16 cellular contexts compared by ENCODE assay signal in genomic region chr1:201763439-201764140, GRCh38.
DNase-seq lines count a peak whose midpoint lies in the region; ATAC-seq and TF ChIP-seq lines count a peak whose summit lies in the region.
"Had no signal": no experiment of that assay in that cellular context is flagged by ENCODE, and none has a peak within 500 bp of the region (broad histone marks: within the 10 kb centered on the region; RNA-seq: fewer than 3 reads in every experiment).

No MANE protein-coding gene starts in this region.

- no peak for TF ChIP-seq POLR2A in esophagus squamous epithelium (IDR thresholded peaks at IDR 0.05)

- CTCF ChIA-PET in BJ (lab: Yijun Ruan, JAX), result interaction anchor here (0.7 to 9.2 kb wide), 8 partner anchors 12 to 53 kb away, joined by 3 to 51 read pairs (median 4); no protein-coding TSS in a partner anchor

- H3K36me3 ChIP-seq in BJ (ENCODE audit: control insufficient read depth, insufficient read depth, low read length) (no peaks in the 10 kb centered on the region), SJSA1 (no peaks in the 10 kb centered on the region; the same call in 1 of the 2 replicates), esophagus squamous epithelium (no peaks in the 10 kb centered on the region), osteoblast (ENCODE audit: insufficient read depth, low read length) (peaks cover 4% of the 10 kb centered on the region), colonic mucosa (no peaks in the 10 kb centered on the region)
- H3K36me3 ChIP-seq: ovary, Peyer's patch had no signal

- peaks cover 2% of the 10 kb centered on the region for H4K20me1 ChIP-seq in osteoblast (ENCODE audit: insufficient read depth, low read length)

- ATAC-seq in HG03571 (IDR thresholded peaks at IDR 0.05; ENCODE audit: unreplicated experiment), result no peak
- no peak for ATAC-seq in GM18498 (IDR thresholded peaks at IDR 0.05; ENCODE audit: unreplicated experiment)
- ATAC-seq: activated CD8-positive, alpha-beta T cell treated with anti-CD3 and anti-CD28 coated beads, Interleukin-2, amount 10 ng/mL, durations not matched to agents 7 days and 5 days; CD8-positive, alpha-beta T cell had no signal

- no peak overlapping the region for H3K9ac ChIP-seq in colonic mucosa (ENCODE audit: low read depth in 2 of 2, low read length in 2 of 2)

- H3K27ac ChIP-seq in SJSA1, result peak overlapping the region; percentile 12; the same call in 1 of the 2 replicates
- peak overlapping the region in 3 of 4 donors; percentile 12 to 43 (median 33) for H3K27ac ChIP-seq in esophagus squamous epithelium
- H3K27ac ChIP-seq in osteoblast (ENCODE audit: low read depth, low read length), result peak overlapping the region; percentile 56
- no peak overlapping the region for H3K27ac ChIP-seq in colonic mucosa
- H3K27ac ChIP-seq: ovary had no signal

- intact Hi-C loops in esophagus squamous epithelium (cut with DNase I), result no loop called here
- intact Hi-C loops in colonic mucosa (cut with DNase I), result no loop called here
- intact Hi-C loops in activated T-helper 1 cell treated with anti-CD3 and anti-CD28 coated beads, Interleukin-12 subunit alpha, Interleukin-12 subunit beta, Interleukin-2, Interleukin-4 antibody, amounts not matched to agents 30 ng/mL and 10 ng/mL and 1 ng/mL, durations not matched to agents 14 hours and 24 hours and 36 hours (cut with micrococcal nuclease), result no loop called here

- no peaks in the 10 kb centered on the region for H3K36me3 Mint-ChIP-seq in activated T-helper 1 cell treated with anti-CD3 and anti-CD28 coated beads, Interleukin-12 subunit alpha, Interleukin-12 subunit beta, Interleukin-2, Interleukin-4 antibody, amounts not matched to agents 30 ng/mL and 10 ng/mL and 1 ng/mL, durations not matched to agents 14 hours and 24 hours and 36 hours (ENCODE audit: low read depth)
- H3K36me3 Mint-ChIP-seq: CD8-positive, alpha-beta T cell had no signal

- peak overlapping the region; percentile 51 for H3K4me2 ChIP-seq in osteoblast (ENCODE audit: insufficient read depth, low read length)

- H3K4me3 ChIP-seq in BJ (ENCODE audit: low read depth, low read length) (no peak overlapping the region), SJSA1 (no peak overlapping the region), esophagus squamous epithelium (no peak overlapping the region), osteoblast (ENCODE audit: insufficient read depth, low read length) (no peak overlapping the region), colonic mucosa (no peak overlapping the region)
- H3K4me3 ChIP-seq: ovary, Peyer's patch had no signal

- H3K4me1 Mint-ChIP-seq in activated T-helper 1 cell treated with anti-CD3 and anti-CD28 coated beads, Interleukin-12 subunit alpha, Interleukin-12 subunit beta, Interleukin-2, Interleukin-4 antibody, amounts not matched to agents 30 ng/mL and 10 ng/mL and 1 ng/mL, durations not matched to agents 14 hours and 24 hours and 36 hours (ENCODE audit: low read depth), result no peaks in the 10 kb centered on the region

- no peak overlapping the region for H3K4me3 Mint-ChIP-seq in activated T-helper 1 cell treated with anti-CD3 and anti-CD28 coated beads, Interleukin-12 subunit alpha, Interleukin-12 subunit beta, Interleukin-2, Interleukin-4 antibody, amounts not matched to agents 30 ng/mL and 10 ng/mL and 1 ng/mL, durations not matched to agents 14 hours and 24 hours and 36 hours
- H3K4me3 Mint-ChIP-seq: activated CD8-positive, alpha-beta T cell treated with anti-CD3 and anti-CD28 coated beads, Interleukin-2, amount 10 ng/mL, durations not matched to agents 7 days and 5 days; CD8-positive, alpha-beta T cell had no signal

- DNase-seq in BJ (ENCODE audit: low read depth) (no peak), SJSA1 (ENCODE audit: low read depth in 1 of 2, low spot score in 2 of 2) (peak in 1 of 2 experiments; percentile 36), esophagus squamous epithelium (lab: John Stamatoyannopoulos, UW) (no peak), osteoblast (ENCODE audit: insufficient read length, low spot score, missing footprints) (no peak), colonic mucosa (no peak)
- DNase-seq in activated T-helper 1 cell treated with anti-CD3 and anti-CD28 coated beads, Interleukin-12 subunit alpha, Interleukin-12 subunit beta, Interleukin-2, Interleukin-4 antibody, amounts not matched to agents 30 ng/mL and 10 ng/mL and 1 ng/mL, durations not matched to agents 14 hours and 24 hours and 36 hours (ENCODE audit: low spot score), result no peak
- DNase-seq: activated CD8-positive, alpha-beta T cell treated with anti-CD3 and anti-CD28 coated beads, Interleukin-2, amount 10 ng/mL, durations not matched to agents 7 days and 5 days; activated gamma-delta T cell treated with Interleukin-2 at 50 U/mL for 16 hours; CD8-positive, alpha-beta T cell; NCI-H1048; NCI-H226; ovary; Peyer's patch; T-helper 9 cell had no signal

- peaks cover 78% of the 10 kb centered on the region for H3K79me2 ChIP-seq in osteoblast (ENCODE audit: insufficient read depth, low read length)

- H3K27me3 Mint-ChIP-seq in activated T-helper 1 cell treated with anti-CD3 and anti-CD28 coated beads, Interleukin-12 subunit alpha, Interleukin-12 subunit beta, Interleukin-2, Interleukin-4 antibody, amounts not matched to agents 30 ng/mL and 10 ng/mL and 1 ng/mL, durations not matched to agents 14 hours and 24 hours and 36 hours (ENCODE audit: insufficient read depth), result peaks cover 4% of the 10 kb centered on the region

- H3K9me3 Mint-ChIP-seq in activated T-helper 1 cell treated with anti-CD3 and anti-CD28 coated beads, Interleukin-12 subunit alpha, Interleukin-12 subunit beta, Interleukin-2, Interleukin-4 antibody, amounts not matched to agents 30 ng/mL and 10 ng/mL and 1 ng/mL, durations not matched to agents 14 hours and 24 hours and 36 hours, result no peaks in the 10 kb centered on the region
- H3K9me3 Mint-ChIP-seq: CD8-positive, alpha-beta T cell had no signal

- H3K27me3 ChIP-seq in BJ (ENCODE audit: control insufficient read depth, insufficient read depth, low read length), result no peaks in the 10 kb centered on the region
- no peaks in the 10 kb centered on the region for H3K27me3 ChIP-seq in SJSA1 (replicated peaks)
- no peaks in the 10 kb centered on the region for H3K27me3 ChIP-seq in esophagus squamous epithelium
- no peaks in the 10 kb centered on the region for H3K27me3 ChIP-seq in osteoblast (ENCODE audit: insufficient read depth, low read length)
- no peaks in the 10 kb centered on the region for H3K27me3 ChIP-seq in colonic mucosa
- H3K27me3 ChIP-seq: ovary, Peyer's patch had no signal

- no peak overlapping the region for H3K27ac Mint-ChIP-seq in activated T-helper 1 cell treated with anti-CD3 and anti-CD28 coated beads, Interleukin-12 subunit alpha, Interleukin-12 subunit beta, Interleukin-2, Interleukin-4 antibody, amounts not matched to agents 30 ng/mL and 10 ng/mL and 1 ng/mL, durations not matched to agents 14 hours and 24 hours and 36 hours
- H3K27ac Mint-ChIP-seq: activated CD8-positive, alpha-beta T cell treated with anti-CD3 and anti-CD28 coated beads, Interleukin-2, amount 10 ng/mL, durations not matched to agents 7 days and 5 days; CD8-positive, alpha-beta T cell had no signal

- no peak overlapping the region for H2AFZ ChIP-seq in osteoblast (ENCODE audit: low read length)

- POLR2A ChIA-PET in BJ (lab: Charles Lee), result interaction anchor here (0.6 to 1.0 kb wide), 3 partner anchors 10 to 26 kb away, joined by 3 to 5 read pairs (median 3); no protein-coding TSS in a partner anchor

- TF ChIP-seq CTCF in BJ (IDR thresholded peaks at IDR 0.05; ENCODE audit: insufficient read depth, low read depth, low read length) (peak; percentile 34; the same call in 1 of the 2 replicates), esophagus squamous epithelium (IDR thresholded peaks at IDR 0.05) (no peak), osteoblast (IDR thresholded peaks at IDR 0.05; ENCODE audit: extremely low read depth, low read depth, low read length) (no peak), colonic mucosa (IDR thresholded peaks at IDR 0.05) (no peak)

- H3K9me3 ChIP-seq in SJSA1 (replicated peaks) (no peaks in the 10 kb centered on the region), esophagus squamous epithelium (no peaks in the 10 kb centered on the region), osteoblast (ENCODE audit: low read depth, low read length) (no peaks in the 10 kb centered on the region), colonic mucosa (no peaks in the 10 kb centered on the region)
- H3K9me3 ChIP-seq: ovary, Peyer's patch had no signal

- H3K4me1 ChIP-seq in SJSA1 (replicated peaks), result peaks cover 73% of the 10 kb centered on the region
- peaks cover 0 to 63% (median 15%) of the 10 kb centered on the region in 3 donors for H3K4me1 ChIP-seq in esophagus squamous epithelium
- peaks cover 94% of the 10 kb centered on the region for H3K4me1 ChIP-seq in osteoblast (ENCODE audit: insufficient read depth, low read length)
- no peaks in the 10 kb centered on the region for H3K4me1 ChIP-seq in colonic mucosa
- H3K4me1 ChIP-seq: Peyer's patch had no signal

- WGBS in esophagus squamous epithelium, 2 donors, result 72 to 77% methylated on average over 7 of the region's 7 CpGs
